In genomic region chr12:48979602-48980388, GRCh38 we compare ENCODE assay signal across 1 cellular context.
TF ChIP-seq lines count a peak whose summit lies in the region.

No MANE protein-coding gene starts in this region.

TF ChIP-seq in HepG2, 621 proteins besides CTCF, POLR2A, EP300 and RAD21 (continued from another document):
- TF ChIP-seq ARID5B (CRISPR knock-in tag; IDR thresholded peaks at IDR 0.05) (no peak), CEBPB (IDR thresholded peaks at IDR 0.05; ENCODE audit: borderline replicate concordance, low read depth, low read length) (no peak)
